Comparison of ENCODE assay signal across 7 cellular contexts in the genomic region with DNA sequence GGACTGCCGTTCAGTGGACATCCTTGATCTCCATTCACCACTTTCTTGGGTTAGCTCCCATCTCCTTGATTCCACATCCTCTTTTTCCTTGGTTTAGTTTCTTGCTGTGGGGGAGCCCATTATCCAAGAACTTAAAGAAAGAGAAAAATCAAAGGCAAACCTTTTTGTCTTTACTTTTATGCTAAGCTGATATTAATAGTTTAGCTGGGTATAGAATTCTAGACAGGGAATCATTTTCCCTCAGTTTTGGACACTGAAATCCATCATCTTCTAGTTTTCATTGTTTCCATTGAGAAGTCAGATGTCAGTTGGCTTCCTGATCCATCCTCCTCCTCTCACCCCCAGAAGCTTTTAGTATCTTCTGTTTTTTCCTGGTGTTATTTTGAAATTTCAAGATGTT. TPM values are rescaled to one million over a fixed set of nuclear protein-coding genes. Genes with fewer than 3 reads are reported as not detected.
"Had no signal": no experiment of that assay in that cellular context is flagged by ENCODE, and none has a peak within 500 bp of the region (broad histone marks: within the 10 kb centered on the region; RNA-seq: fewer than 3 reads in every experiment).

No MANE protein-coding gene starts in this region.

- DNase-seq: H9, HCEC 1CT, HFFc6, KG1 had no signal

- H3K27ac Mint-ChIP-seq: GM23338, H9, HFFc6, IgD-negative memory B cell had no signal

- H3K4me3 ChIP-seq: GM23338 had no signal

- ATAC-seq: GM23338 had no signal

- H3K4me3 Mint-ChIP-seq: GM23338, H9, HFFc6 had no signal

- H3K36me3 Mint-ChIP-seq: IgD-negative memory B cell had no signal

RNA-seq across cellular contexts. Expression of a gene that starts 8.8 kb away (rescaled TPM):
- total RNA-seq: HT-29 had no signal

RNA-seq across cellular contexts. Expression of a gene that starts 44.1 kb away (rescaled TPM):
- total RNA-seq: HFFc6, HT-29 had no signal
